ENCODE assay signal across 18 cellular contexts in genomic region chr12:54040148-54040494, GRCh38. TPM values are rescaled to one million over a fixed set of nuclear protein-coding genes. Genes with fewer than 3 reads are reported as not detected.
DNase-seq lines count a peak whose midpoint lies in the region; ATAC-seq, FAIRE-seq and TF ChIP-seq lines count a peak whose summit lies in the region.
"Had no signal": no experiment of that assay in that cellular context is flagged by ENCODE, and none has a peak within 500 bp of the region (broad histone marks: within the 10 kb centered on the region; RNA-seq: fewer than 3 reads in every experiment).

No MANE protein-coding gene starts in this region.

- no peak overlapping the region for H3K4ac ChIP-seq in mesenchymal stem cell (ENCODE audit: low read depth in 1 of 2, low read length in 2 of 2)

- H3K27me3 Mint-ChIP-seq in activated CD4-positive, alpha-beta T cell treated with anti-CD3 and anti-CD28 coated beads for 36 hours = peaks cover 61% of the 10 kb centered on the region

- no peaks in the 10 kb centered on the region for H3K9me3 Mint-ChIP-seq in activated CD4-positive, alpha-beta T cell treated with anti-CD3 and anti-CD28 coated beads for 36 hours (ENCODE audit: low read depth)
- H3K9me3 Mint-ChIP-seq: activated T-helper 17 cell treated with anti-CD3 and anti-CD28 coated beads, Interleukin-2, amount 50 U/mL, for 72 hours; T-cell had no signal

- H3K18ac ChIP-seq in mesenchymal stem cell (ENCODE audit: low read depth in 1 of 2, low read length in 2 of 2) = no peak overlapping the region

- intact Hi-C loops in HepG2 (cut with micrococcal nuclease; ENCODE audit: unreplicated experiment) (no loop called here), right lobe of liver (cut with DNase I) (no loop called here), left ventricle myocardium superior (cut with micrococcal nuclease) (no loop called here)
- intact Hi-C loops in activated CD4-positive, alpha-beta T cell treated with anti-CD3 and anti-CD28 coated beads for 36 hours (cut with DNase I, micrococcal nuclease) = no loop called here

- no peak overlapping the region for H3K14ac ChIP-seq in mesenchymal stem cell (ENCODE audit: low read length in 2 of 2)

- no peak for FAIRE-seq in HepG2 (lab: Jason Lieb, UNC)
- FAIRE-seq: astrocyte, urothelium cell line had no signal

- H3K27ac Mint-ChIP-seq in activated CD4-positive, alpha-beta T cell treated with anti-CD3 and anti-CD28 coated beads for 36 hours = no peak overlapping the region
- H3K27ac Mint-ChIP-seq: activated T-helper 17 cell treated with anti-CD3 and anti-CD28 coated beads, Interleukin-2, amount 50 U/mL, for 72 hours; T-cell had no signal

- TF ChIP-seq RAD21 in HepG2 (CRISPR knock-in tag; IDR thresholded peaks at IDR 0.05) = no peak

- TF ChIP-seq POLR2A in HepG2 (IDR thresholded peaks at IDR 0.05; ENCODE audit: insufficient read depth in 1 of 2, low read depth in 2 of 2, low read length in 2 of 2) (no peak), right lobe of liver (IDR thresholded peaks at IDR 0.05) (no peak)

- POLR2A ChIA-PET in HepG2 (lab: Yijun Ruan, JAX) = no interaction called here
- POLR2A ChIA-PET in activated CD4-positive, alpha-beta T cell treated with anti-CD3 and anti-CD28 coated beads for 36 hours (lab: Charles Lee) = no interaction called here

- peaks cover 49% of the 10 kb centered on the region for H3K79me1 ChIP-seq in mesenchymal stem cell (replicated peaks; ENCODE audit: low read length, poor library complexity, severe bottlenecking)

- H3K27me3 ChIP-seq in HepG2 (ENCODE audit: control insufficient read depth in 1 of 2, insufficient read depth in 2 of 2, low read length in 2 of 2) = peaks cover 8 to 55% of the 10 kb centered on the region in 2 experiments
- peaks cover 0 to 4% of the 10 kb centered on the region in 2 donors for H3K27me3 ChIP-seq in right lobe of liver
- peaks cover 0 to 14% of the 10 kb centered on the region in 2 experiments for H3K27me3 ChIP-seq in mesenchymal stem cell (ENCODE audit: control insufficient read depth in 1 of 2, insufficient read depth in 1 of 2, low read length in 2 of 2)

- H3K4me3 ChIP-seq in HepG2 (replicated peaks in 1 of 3; ENCODE audit: insufficient read depth in 1 of 3, low read depth in 2 of 3, low read length in 3 of 3) (no peak overlapping the region), right lobe of liver (no peak overlapping the region), mesenchymal stem cell (ENCODE audit: insufficient read depth in 1 of 2, low read depth in 1 of 2, low read length in 2 of 2) (peak overlapping the region in 1 of 2 experiments; percentile 70)

- no peak overlapping the region for H2BK120ac ChIP-seq in mesenchymal stem cell (ENCODE audit: low read depth, low read length)

- H4K20me1 ChIP-seq in HepG2 (ENCODE audit: insufficient read depth, low read length) = no peaks in the 10 kb centered on the region

- H3K27ac ChIP-seq in HepG2 (ENCODE audit: extremely low read length, insufficient read depth, low read length) (no peak overlapping the region), right lobe of liver (no peak overlapping the region), mesenchymal stem cell (ENCODE audit: low read length, poor library complexity, severe bottlenecking) (no peak overlapping the region)

- H2AFZ ChIP-seq in HepG2 (ENCODE audit: low read length) = no peak overlapping the region
- no peak overlapping the region for H2AFZ ChIP-seq in mesenchymal stem cell (ENCODE audit: low read depth, low read length)

- TF ChIP-seq EP300 in HepG2 (IDR thresholded peaks at IDR 0.05; ENCODE audit: low read depth in 2 of 2, low read length in 2 of 2) (no peak), HepG2 (CRISPR knock-in tag; IDR thresholded peaks at IDR 0.05; ENCODE audit: borderline replicate concordance) (no peak)

- ATAC-seq in HepG2 = no peak
- no peak for ATAC-seq in right lobe of liver
- ATAC-seq in activated CD4-positive, alpha-beta T cell treated with anti-CD3 and anti-CD28 coated beads for 36 hours = no peak
- ATAC-seq in left ventricle myocardium superior = no peak
- ATAC-seq: activated T-helper 17 cell treated with anti-CD3 and anti-CD28 coated beads, Interleukin-2, amount 50 U/mL, for 72 hours; left lobe of liver; T-cell had no signal

- H3K9me3 ChIP-seq in HepG2 (ENCODE audit: low read length) (no peaks in the 10 kb centered on the region), right lobe of liver (no peaks in the 10 kb centered on the region), mesenchymal stem cell (ENCODE audit: control insufficient read depth, low read length) (no peaks in the 10 kb centered on the region)

- no peaks in the 10 kb centered on the region for H3K79me2 ChIP-seq in HepG2 (ENCODE audit: insufficient read depth, low read length)

- H4K8ac ChIP-seq in mesenchymal stem cell (ENCODE audit: low read length) = no peak overlapping the region

- H3K36me3 Mint-ChIP-seq in activated CD4-positive, alpha-beta T cell treated with anti-CD3 and anti-CD28 coated beads for 36 hours (ENCODE audit: low read depth) = no peaks in the 10 kb centered on the region
- H3K36me3 Mint-ChIP-seq: T-cell had no signal

- DNase-seq in HepG2 (ENCODE audit: low spot score) = no peak
- DNase-seq in right lobe of liver = no peak
- DNase-seq in RPMI7951 (ENCODE audit: low read depth) = peak; percentile 35
- DNase-seq in mesenchymal stem cell = no peak
- no peak for DNase-seq in NCI-H1930 (lab: John Stamatoyannopoulos, UW)
- DNase-seq in kidney tubule cell (ENCODE audit: low spot score) = no peak
- no peak for DNase-seq in activated CD4-positive, alpha-beta T cell treated with anti-CD3 and anti-CD28 coated beads for 36 hours
- DNase-seq in left ventricle myocardium superior = no peak
- DNase-seq: activated CD4-positive, alpha-beta T cell treated with anti-CD3 and anti-CD28 coated beads, Interleukin-2, amount 50 U/mL, for 1 hour; DMS79; effector memory CD4-positive, alpha-beta T cell; NCI-H1694 treated with DMSO at 0.1 percent for 48 hours; stimulated activated CD8-positive, alpha-beta memory T cell treated with anti-CD3 and anti-CD28 coated beads, Interleukin-4, amount 100 ng/mL, for 48 hours; T-cell had no signal

- no peaks in the 10 kb centered on the region for H3K36me3 ChIP-seq in HepG2 (replicated peaks in 1 of 2; ENCODE audit: control insufficient read depth in 1 of 2, insufficient read depth in 2 of 2, low read length in 2 of 2)
- H3K36me3 ChIP-seq in right lobe of liver = no peaks in the 10 kb centered on the region
- H3K36me3 ChIP-seq in mesenchymal stem cell (ENCODE audit: control insufficient read depth in 1 of 2, insufficient read depth in 2 of 2, low read depth in 1 of 2, low read length in 2 of 2) = peaks cover 0 to 5% of the 10 kb centered on the region in 2 experiments

- H3K9ac ChIP-seq in HepG2 (ENCODE audit: insufficient read depth, low read depth, low read length) (no peak overlapping the region), mesenchymal stem cell (ENCODE audit: low read length) (peak overlapping the region; percentile 59)

- H3K4me2 ChIP-seq in HepG2 (ENCODE audit: low read depth, low read length) (no peak overlapping the region), mesenchymal stem cell (ENCODE audit: low read length, poor library complexity, severe bottlenecking) (no peak overlapping the region)

- H2BK12ac ChIP-seq in mesenchymal stem cell (ENCODE audit: low read length in 2 of 2) = no peak overlapping the region

- TF ChIP-seq CTCF in HepG2 (CRISPR knock-in tag; IDR thresholded peaks at IDR 0.05) (no peak), right lobe of liver (IDR thresholded peaks at IDR 0.05) (no peak)

- CTCF ChIA-PET in HepG2 (lab: Yijun Ruan, JAX; ENCODE audit: low intra/inter-chr PET ratio, low total read pairs) = no interaction called here
- CTCF ChIA-PET in activated CD4-positive, alpha-beta T cell treated with anti-CD3 and anti-CD28 coated beads for 36 hours (lab: Charles Lee) = interaction anchor here (1.8 kb wide), 1 partner anchor 174 kb away, joined by 5 read pairs; no protein-coding TSS in a partner anchor

- no peak overlapping the region for H3K4me3 Mint-ChIP-seq in activated CD4-positive, alpha-beta T cell treated with anti-CD3 and anti-CD28 coated beads for 36 hours
- H3K4me3 Mint-ChIP-seq: activated T-helper 17 cell treated with anti-CD3 and anti-CD28 coated beads, Interleukin-2, amount 50 U/mL, for 72 hours; T-cell had no signal

- H3K23ac ChIP-seq in mesenchymal stem cell (ENCODE audit: low read length in 2 of 2) = no peak overlapping the region

- H3K4me1 ChIP-seq in HepG2 (ENCODE audit: insufficient read depth, low read length) (no peaks in the 10 kb centered on the region), right lobe of liver (no peaks in the 10 kb centered on the region), mesenchymal stem cell (ENCODE audit: control insufficient read depth, insufficient read depth, low read depth, low read length) (peaks cover 22% of the 10 kb centered on the region)

- WGBS in HepG2 (ENCODE audit: low lambda C conversion rate) = 15% methylated on average over 4 of the region's 4 CpGs
- WGBS in right lobe of liver (ENCODE audit: insufficient coverage, low coverage, low lambda C conversion rate, missing lambda C conversion rate) = 33% methylated on average over 4 of the region's 4 CpGs
- 83% methylated on average over 4 of the region's 4 CpGs for WGBS in mesenchymal stem cell

- H4K91ac ChIP-seq in mesenchymal stem cell (ENCODE audit: low read length) = no peak overlapping the region

- no peak overlapping the region for H2AK5ac ChIP-seq in mesenchymal stem cell (ENCODE audit: low read length, severe bottlenecking)

- no peak overlapping the region for H2BK15ac ChIP-seq in mesenchymal stem cell (ENCODE audit: low read depth, poor library complexity, severe bottlenecking)

- BruUV-seq in HepG2 (replicated peaks; lab: Mats Ljungman, UMichigan) = no TSS peak

- peaks cover under 1% of the 10 kb centered on the region for H3K4me1 Mint-ChIP-seq in activated CD4-positive, alpha-beta T cell treated with anti-CD3 and anti-CD28 coated beads for 36 hours
- H3K4me1 Mint-ChIP-seq: activated T-helper 17 cell treated with anti-CD3 and anti-CD28 coated beads, Interleukin-2, amount 50 U/mL, for 72 hours had no signal

- no peak overlapping the region for H2BK5ac ChIP-seq in mesenchymal stem cell (ENCODE audit: low read depth, low read length, poor library complexity, severe bottlenecking)

- in situ Hi-C loops in HepG2 (cut with HindIII; ENCODE audit: extremely low pct_ligation_motif_present, low pct_unique_long_range_greater_than_20kb) = no loop called here

RNA-seq across cellular contexts. Expression of gene HOXC5, which starts 7.3 kb away (rescaled TPM):
- total RNA-seq in HepG2 (2016; rRNA removed; fragmentation: Illumina TruSeq; extraction: Trizol) (not detected in 2 replicates), right lobe of liver (not detected), left ventricle myocardium superior (not detected)
- not detected in 2 replicates for total RNA-seq in HepG2 (2016; cell fraction: cytosol; rRNA removed; fragmentation: Illumina TruSeq; extraction: Trizol; ENCODE audit: low read depth)
- not detected in 2 replicates for total RNA-seq in HepG2 (2016; cell fraction: insoluble cytoplasmic fraction; rRNA removed; fragmentation: Illumina TruSeq; extraction: Trizol)
- not detected in 2 replicates for total RNA-seq in HepG2 (2016; cell fraction: membrane; rRNA removed; fragmentation: Illumina TruSeq; extraction: Trizol)
- not detected in 2 replicates for total RNA-seq in HepG2 (2016; cell fraction: nucleus; rRNA removed; fragmentation: Illumina TruSeq; extraction: Trizol)
- not detected in 2 replicates for polyA plus RNA-seq in HepG2 (2011; rRNA removed)
- polyA plus RNA-seq in HepG2 (2011; cell fraction: cytosol; rRNA removed) = not detected in 2 replicates
- polyA plus RNA-seq in HepG2 (2011; cell fraction: nucleus; rRNA removed) = not detected in 2 replicates
- polyA plus RNA-seq in HepG2 (2012) = not detected in 2 replicates
- polyA plus RNA-seq in HepG2 (2016; cell fraction: cytosol; fragmentation: Illumina TruSeq; extraction: Trizol; ENCODE audit: low read depth) = not detected in 2 replicates
- not detected in 2 replicates for polyA plus RNA-seq in HepG2 (2016; cell fraction: insoluble cytoplasmic fraction; fragmentation: Illumina TruSeq; extraction: Trizol; ENCODE audit: low read depth)
- polyA plus RNA-seq in HepG2 (2016; cell fraction: membrane; fragmentation: Illumina TruSeq; extraction: Trizol; ENCODE audit: low read depth) = not detected in 2 replicates
- polyA plus RNA-seq in HepG2 (2016; cell fraction: nucleus; fragmentation: Illumina TruSeq; extraction: Trizol; ENCODE audit: insufficient read depth, low read depth) = not detected in 2 replicates
- 0.63 TPM in 1 of 2 replicates, not detected in the other for polyA minus RNA-seq in HepG2 (2011; rRNA and poly(A)+ RNA removed; ENCODE audit: low replicate concordance)
- polyA minus RNA-seq in HepG2 (2011; cell fraction: cytosol; rRNA and poly(A)+ RNA removed) = not detected in 2 replicates
- not detected in 2 replicates for polyA minus RNA-seq in HepG2 (2011; cell fraction: nucleus; rRNA and poly(A)+ RNA removed)
- 0.78 and 2.0 TPM in 2 replicates for total RNA-seq in RPMI7951 (2014; rRNA removed; shearing (Covaris generic))
- polyA plus RNA-seq in mesenchymal stem cell (2013, experiment 1 of 2) = 0.30 TPM
- polyA plus RNA-seq in mesenchymal stem cell (2013, experiment 2 of 2) = 0.27 TPM
- total RNA-seq in activated CD4-positive, alpha-beta T cell treated with anti-CD3 and anti-CD28 coated beads for 36 hours = not detected
- total RNA-seq: activated T-helper 17 cell treated with anti-CD3 and anti-CD28 coated beads, Interleukin-2, amount 50 U/mL, for 72 hours; astrocyte; left lobe of liver; T-cell had no signal

RNA-seq across cellular contexts. Expression of gene HOXC6, which starts 11.9 kb away (rescaled TPM):
- total RNA-seq in HepG2 (2016; rRNA removed; fragmentation: Illumina TruSeq; extraction: Trizol) (not detected in 2 replicates), right lobe of liver (not detected), left ventricle myocardium superior (0.15 TPM)
- total RNA-seq in HepG2 (2016; cell fraction: cytosol; rRNA removed; fragmentation: Illumina TruSeq; extraction: Trizol; ENCODE audit: low read depth) = not detected in 2 replicates
- total RNA-seq in HepG2 (2016; cell fraction: insoluble cytoplasmic fraction; rRNA removed; fragmentation: Illumina TruSeq; extraction: Trizol) = not detected in 2 replicates
- total RNA-seq in HepG2 (2016; cell fraction: membrane; rRNA removed; fragmentation: Illumina TruSeq; extraction: Trizol) = not detected in 2 replicates
- total RNA-seq in HepG2 (2016; cell fraction: nucleus; rRNA removed; fragmentation: Illumina TruSeq; extraction: Trizol) = not detected in 2 replicates
- polyA plus RNA-seq in HepG2 (2011; rRNA removed) = not detected in 2 replicates
- not detected in 2 replicates for polyA plus RNA-seq in HepG2 (2011; cell fraction: cytosol; rRNA removed)
- not detected in 2 replicates for polyA plus RNA-seq in HepG2 (2011; cell fraction: nucleus; rRNA removed)
- polyA plus RNA-seq in HepG2 (2012) = not detected in 2 replicates
- not detected in 2 replicates for polyA plus RNA-seq in HepG2 (2016; cell fraction: cytosol; fragmentation: Illumina TruSeq; extraction: Trizol; ENCODE audit: low read depth)
- not detected in 2 replicates for polyA plus RNA-seq in HepG2 (2016; cell fraction: insoluble cytoplasmic fraction; fragmentation: Illumina TruSeq; extraction: Trizol; ENCODE audit: low read depth)
- polyA plus RNA-seq in HepG2 (2016; cell fraction: membrane; fragmentation: Illumina TruSeq; extraction: Trizol; ENCODE audit: low read depth) = not detected in 2 replicates
- polyA plus RNA-seq in HepG2 (2016; cell fraction: nucleus; fragmentation: Illumina TruSeq; extraction: Trizol; ENCODE audit: insufficient read depth, low read depth) = not detected in 2 replicates
- polyA minus RNA-seq in HepG2 (2011; rRNA and poly(A)+ RNA removed; ENCODE audit: low replicate concordance) = 2.8 TPM in 1 of 2 replicates, not detected in the other
- polyA minus RNA-seq in HepG2 (2011; cell fraction: cytosol; rRNA and poly(A)+ RNA removed) = not detected in 2 replicates
- polyA minus RNA-seq in HepG2 (2011; cell fraction: nucleus; rRNA and poly(A)+ RNA removed) = not detected in 2 replicates
- total RNA-seq in RPMI7951 (2014; rRNA removed; shearing (Covaris generic)) = 0.84 and 1.5 TPM in 2 replicates
- 49.1 TPM for polyA plus RNA-seq in mesenchymal stem cell (2013, experiment 1 of 2)
- polyA plus RNA-seq in mesenchymal stem cell (2013, experiment 2 of 2) = 49.1 TPM
- total RNA-seq in activated CD4-positive, alpha-beta T cell treated with anti-CD3 and anti-CD28 coated beads for 36 hours = not detected
- total RNA-seq: activated T-helper 17 cell treated with anti-CD3 and anti-CD28 coated beads, Interleukin-2, amount 50 U/mL, for 72 hours; astrocyte; left lobe of liver; T-cell had no signal

RNA-seq across cellular contexts. Expression of gene HOXC4, which starts 13.5 kb away (rescaled TPM):
- total RNA-seq in HepG2 (2016; rRNA removed; fragmentation: Illumina TruSeq; extraction: Trizol) (not detected in 2 replicates), right lobe of liver (under 1 TPM in 1 of 6 experiments, not detected in 5; 0.13 TPM), left ventricle myocardium superior (not detected)
- total RNA-seq in HepG2 (2016; cell fraction: cytosol; rRNA removed; fragmentation: Illumina TruSeq; extraction: Trizol; ENCODE audit: low read depth) = not detected in 2 replicates
- not detected in 2 replicates for total RNA-seq in HepG2 (2016; cell fraction: insoluble cytoplasmic fraction; rRNA removed; fragmentation: Illumina TruSeq; extraction: Trizol)
- not detected in 2 replicates for total RNA-seq in HepG2 (2016; cell fraction: membrane; rRNA removed; fragmentation: Illumina TruSeq; extraction: Trizol)
- total RNA-seq in HepG2 (2016; cell fraction: nucleus; rRNA removed; fragmentation: Illumina TruSeq; extraction: Trizol) = not detected in 2 replicates
- not detected in 2 replicates for polyA plus RNA-seq in HepG2 (2011; rRNA removed)
- not detected in 2 replicates for polyA plus RNA-seq in HepG2 (2011; cell fraction: cytosol; rRNA removed)
- polyA plus RNA-seq in HepG2 (2011; cell fraction: nucleus; rRNA removed) = not detected in 2 replicates
- not detected in 2 replicates for polyA plus RNA-seq in HepG2 (2012)
- not detected in 2 replicates for polyA plus RNA-seq in HepG2 (2016; cell fraction: cytosol; fragmentation: Illumina TruSeq; extraction: Trizol; ENCODE audit: low read depth)
- not detected in 2 replicates for polyA plus RNA-seq in HepG2 (2016; cell fraction: insoluble cytoplasmic fraction; fragmentation: Illumina TruSeq; extraction: Trizol; ENCODE audit: low read depth)
- polyA plus RNA-seq in HepG2 (2016; cell fraction: membrane; fragmentation: Illumina TruSeq; extraction: Trizol; ENCODE audit: low read depth) = not detected in 2 replicates
- not detected in 2 replicates for polyA plus RNA-seq in HepG2 (2016; cell fraction: nucleus; fragmentation: Illumina TruSeq; extraction: Trizol; ENCODE audit: insufficient read depth, low read depth)
- polyA minus RNA-seq in HepG2 (2011; rRNA and poly(A)+ RNA removed; ENCODE audit: low replicate concordance) = not detected in 2 replicates
- not detected in 2 replicates for polyA minus RNA-seq in HepG2 (2011; cell fraction: cytosol; rRNA and poly(A)+ RNA removed)
- not detected in 2 replicates for polyA minus RNA-seq in HepG2 (2011; cell fraction: nucleus; rRNA and poly(A)+ RNA removed)
- 2.5 and 4.7 TPM in 2 replicates for total RNA-seq in RPMI7951 (2014; rRNA removed; shearing (Covaris generic))
- 6.4 TPM for polyA plus RNA-seq in mesenchymal stem cell (2013, experiment 1 of 2)
- 7.0 TPM for polyA plus RNA-seq in mesenchymal stem cell (2013, experiment 2 of 2)
- total RNA-seq in activated CD4-positive, alpha-beta T cell treated with anti-CD3 and anti-CD28 coated beads for 36 hours = not detected
- total RNA-seq: astrocyte had no signal

RNA-seq across cellular contexts. Expression of gene HOXC8, which starts 31.3 kb away (rescaled TPM):
- total RNA-seq in HepG2 (2016; rRNA removed; fragmentation: Illumina TruSeq; extraction: Trizol) = not detected in 2 replicates
- not detected in 2 replicates for total RNA-seq in HepG2 (2016; cell fraction: cytosol; rRNA removed; fragmentation: Illumina TruSeq; extraction: Trizol; ENCODE audit: low read depth)
- total RNA-seq in HepG2 (2016; cell fraction: insoluble cytoplasmic fraction; rRNA removed; fragmentation: Illumina TruSeq; extraction: Trizol) = not detected in 2 replicates
- not detected in 2 replicates for total RNA-seq in HepG2 (2016; cell fraction: membrane; rRNA removed; fragmentation: Illumina TruSeq; extraction: Trizol)
- total RNA-seq in HepG2 (2016; cell fraction: nucleus; rRNA removed; fragmentation: Illumina TruSeq; extraction: Trizol) = not detected in 2 replicates
- polyA plus RNA-seq in HepG2 (2011; rRNA removed) = 0.04 TPM in 1 of 2 replicates, not detected in the other
- 0.03 TPM in 1 of 2 replicates, not detected in the other for polyA plus RNA-seq in HepG2 (2011; cell fraction: cytosol; rRNA removed)
- not detected in 2 replicates for polyA plus RNA-seq in HepG2 (2011; cell fraction: nucleus; rRNA removed)
- polyA plus RNA-seq in HepG2 (2012) = 0.16 TPM in 1 of 2 replicates, not detected in the other
- polyA plus RNA-seq in HepG2 (2016; cell fraction: cytosol; fragmentation: Illumina TruSeq; extraction: Trizol; ENCODE audit: low read depth) = not detected in 2 replicates
- not detected in 2 replicates for polyA plus RNA-seq in HepG2 (2016; cell fraction: insoluble cytoplasmic fraction; fragmentation: Illumina TruSeq; extraction: Trizol; ENCODE audit: low read depth)
- polyA plus RNA-seq in HepG2 (2016; cell fraction: membrane; fragmentation: Illumina TruSeq; extraction: Trizol; ENCODE audit: low read depth) = not detected in 2 replicates
- 0.32 TPM in 1 of 2 replicates, not detected in the other for polyA plus RNA-seq in HepG2 (2016; cell fraction: nucleus; fragmentation: Illumina TruSeq; extraction: Trizol; ENCODE audit: insufficient read depth, low read depth)
- 0.61 TPM in 1 of 2 replicates, not detected in the other for polyA minus RNA-seq in HepG2 (2011; rRNA and poly(A)+ RNA removed; ENCODE audit: low replicate concordance)
- polyA minus RNA-seq in HepG2 (2011; cell fraction: cytosol; rRNA and poly(A)+ RNA removed) = not detected in 2 replicates
- not detected in 2 replicates for polyA minus RNA-seq in HepG2 (2011; cell fraction: nucleus; rRNA and poly(A)+ RNA removed)
- not detected for total RNA-seq in right lobe of liver
- 0.88 and 1.8 TPM in 2 replicates for total RNA-seq in RPMI7951 (2014; rRNA removed; shearing (Covaris generic))
- 66.4 TPM for polyA plus RNA-seq in mesenchymal stem cell (2013, experiment 1 of 2)
- polyA plus RNA-seq in mesenchymal stem cell (2013, experiment 2 of 2) = 67.1 TPM
- not detected for total RNA-seq in activated CD4-positive, alpha-beta T cell treated with anti-CD3 and anti-CD28 coated beads for 36 hours
- not detected for total RNA-seq in left ventricle myocardium superior
- total RNA-seq: activated T-helper 17 cell treated with anti-CD3 and anti-CD28 coated beads, Interleukin-2, amount 50 U/mL, for 72 hours; astrocyte; left lobe of liver; T-cell had no signal

RNA-seq across cellular contexts. Expression of gene HOXC9, which starts 40.2 kb away (rescaled TPM):
- total RNA-seq in HepG2 (2016; rRNA removed; fragmentation: Illumina TruSeq; extraction: Trizol) = 0.94 and 1.1 TPM in 2 replicates
- total RNA-seq in HepG2 (2016; cell fraction: cytosol; rRNA removed; fragmentation: Illumina TruSeq; extraction: Trizol; ENCODE audit: low read depth) = 0.35 and 0.61 TPM in 2 replicates
- total RNA-seq in HepG2 (2016; cell fraction: insoluble cytoplasmic fraction; rRNA removed; fragmentation: Illumina TruSeq; extraction: Trizol) = 1.1 and 1.2 TPM in 2 replicates
- total RNA-seq in HepG2 (2016; cell fraction: membrane; rRNA removed; fragmentation: Illumina TruSeq; extraction: Trizol) = 0.90 and 0.99 TPM in 2 replicates
- total RNA-seq in HepG2 (2016; cell fraction: nucleus; rRNA removed; fragmentation: Illumina TruSeq; extraction: Trizol) = 0.41 and 0.50 TPM in 2 replicates
- polyA plus RNA-seq in HepG2 (2011; rRNA removed) = 0.10 and 0.11 TPM in 2 replicates
- polyA plus RNA-seq in HepG2 (2011; cell fraction: cytosol; rRNA removed) = 0.23 and 0.27 TPM in 2 replicates
- 0.10 and 0.14 TPM in 2 replicates for polyA plus RNA-seq in HepG2 (2011; cell fraction: nucleus; rRNA removed)
- polyA plus RNA-seq in HepG2 (2012) = 0.47 and 1.0 TPM in 2 replicates
- polyA plus RNA-seq in HepG2 (2016; cell fraction: cytosol; fragmentation: Illumina TruSeq; extraction: Trizol; ENCODE audit: low read depth) = 1.6 and 2.0 TPM in 2 replicates
- polyA plus RNA-seq in HepG2 (2016; cell fraction: insoluble cytoplasmic fraction; fragmentation: Illumina TruSeq; extraction: Trizol; ENCODE audit: low read depth) = 1.8 and 2.6 TPM in 2 replicates
- polyA plus RNA-seq in HepG2 (2016; cell fraction: membrane; fragmentation: Illumina TruSeq; extraction: Trizol; ENCODE audit: low read depth) = 1.4 and 2.4 TPM in 2 replicates
- 1.3 and 2.0 TPM in 2 replicates for polyA plus RNA-seq in HepG2 (2016; cell fraction: nucleus; fragmentation: Illumina TruSeq; extraction: Trizol; ENCODE audit: insufficient read depth, low read depth)
- 1.2 TPM in 1 of 2 replicates, not detected in the other for polyA minus RNA-seq in HepG2 (2011; rRNA and poly(A)+ RNA removed; ENCODE audit: low replicate concordance)
- polyA minus RNA-seq in HepG2 (2011; cell fraction: cytosol; rRNA and poly(A)+ RNA removed) = not detected in 2 replicates
- not detected in 2 replicates for polyA minus RNA-seq in HepG2 (2011; cell fraction: nucleus; rRNA and poly(A)+ RNA removed)
- total RNA-seq in right lobe of liver = not detected
- total RNA-seq in RPMI7951 (2014; rRNA removed; shearing (Covaris generic)) = 4.3 and 5.9 TPM in 2 replicates
- polyA plus RNA-seq in mesenchymal stem cell (2013, experiment 1 of 2) = 18.0 TPM
- 18.5 TPM for polyA plus RNA-seq in mesenchymal stem cell (2013, experiment 2 of 2)
- not detected for total RNA-seq in activated CD4-positive, alpha-beta T cell treated with anti-CD3 and anti-CD28 coated beads for 36 hours
- total RNA-seq in left ventricle myocardium superior = not detected
- total RNA-seq: activated T-helper 17 cell treated with anti-CD3 and anti-CD28 coated beads, Interleukin-2, amount 50 U/mL, for 72 hours; astrocyte; left lobe of liver; T-cell had no signal
